25 cellular contexts compared by ENCODE assay signal in genomic region chr12:122858171-122858570, GRCh38.
"Had no signal": no experiment of that assay in that cellular context is flagged by ENCODE, and none has a peak within 500 bp of the region (broad histone marks: within the 10 kb centered on the region; RNA-seq: fewer than 3 reads in every experiment).

No MANE protein-coding gene starts in this region.

- ATAC-seq: body of pancreas; effector memory CD8-positive, alpha-beta T cell; left cardiac atrium; naive thymus-derived CD8-positive, alpha-beta T cell; stimulated activated effector memory CD8-positive, alpha-beta T cell treated with anti-CD3 and anti-CD28 coated beads, Interleukin-12 subunit alpha, Interleukin-12 subunit beta, amount 100 ng/mL, for 72 hours; stimulated activated naive CD8-positive, alpha-beta T cell treated with anti-CD3 and anti-CD28 coated beads, Interleukin-15, amount 100 ng/mL, for 72 hours had no signal

- H3K4me3 ChIP-seq: body of pancreas, cardiac muscle cell, esophagus muscularis mucosa, hepatocyte, lung, ovary, prostate gland, right atrium auricular region, testis, vagina had no signal

- H3K27me3 Mint-ChIP-seq: activated CD4-positive, alpha-beta memory T cell treated with anti-CD3 and anti-CD28 coated beads, Interleukin-2, amount 10 ng/mL, durations not matched to agents 7 days and 5 days; activated naive CD4-positive, alpha-beta T cell treated with anti-CD3 and anti-CD28 coated beads, Interleukin-2, amount 10 ng/mL, durations not matched to agents 7 days and 5 days; effector memory CD8-positive, alpha-beta T cell; naive thymus-derived CD8-positive, alpha-beta T cell; stimulated activated naive CD8-positive, alpha-beta T cell treated with anti-CD3 and anti-CD28 coated beads, Interleukin-15, amount 100 ng/mL, for 72 hours had no signal

- H3K9me3 ChIP-seq: body of pancreas, esophagus muscularis mucosa, ovary, prostate gland, right atrium auricular region, testis, vagina had no signal

- DNase-seq: activated CD4-positive, alpha-beta memory T cell treated with anti-CD3 and anti-CD28 coated beads, Interleukin-2, amount 10 ng/mL, durations not matched to agents 7 days and 5 days; activated CD4-positive, alpha-beta T cell treated with anti-CD3 and anti-CD28 coated beads for 48 hours; activated effector memory CD4-positive, alpha-beta T cell treated with anti-CD3 and anti-CD28 coated beads, Interleukin-2, amount 50 U/mL, for 16 hours; activated naive CD4-positive, alpha-beta T cell treated with anti-CD3 and anti-CD28 coated beads, Interleukin-2, amount 10 ng/mL, durations not matched to agents 7 days and 5 days; amygdala; dermis blood vessel endothelial cell; effector memory CD8-positive, alpha-beta T cell; glutamatergic neuron; left cardiac atrium; naive thymus-derived CD8-positive, alpha-beta T cell; ovary; stimulated activated CD4-positive, alpha-beta T cell treated with anti-CD3 and anti-CD28 coated beads, Interleukin-2, amount 100 ng/mL, for 24 hours; stimulated activated naive CD8-positive, alpha-beta T cell treated with anti-CD3 and anti-CD28 coated beads, Interleukin-15, amount 100 ng/mL, for 72 hours; testis; trophoblast cell had no signal

- FAIRE-seq: frontal cortex had no signal

- H3K9me3 Mint-ChIP-seq: activated CD4-positive, alpha-beta memory T cell treated with anti-CD3 and anti-CD28 coated beads, Interleukin-2, amount 10 ng/mL, durations not matched to agents 7 days and 5 days; activated naive CD4-positive, alpha-beta T cell treated with anti-CD3 and anti-CD28 coated beads, Interleukin-2, amount 10 ng/mL, durations not matched to agents 7 days and 5 days; effector memory CD8-positive, alpha-beta T cell; naive thymus-derived CD8-positive, alpha-beta T cell; stimulated activated effector memory CD8-positive, alpha-beta T cell treated with anti-CD3 and anti-CD28 coated beads, Interleukin-12 subunit alpha, Interleukin-12 subunit beta, amount 100 ng/mL, for 72 hours; stimulated activated naive CD8-positive, alpha-beta T cell treated with anti-CD3 and anti-CD28 coated beads, Interleukin-15, amount 100 ng/mL, for 72 hours had no signal

- H3K27me3 ChIP-seq: body of pancreas, cardiac muscle cell, esophagus muscularis mucosa, hepatocyte, ovary, right atrium auricular region, testis, vagina had no signal

- H3K4me1 Mint-ChIP-seq: activated CD4-positive, alpha-beta memory T cell treated with anti-CD3 and anti-CD28 coated beads, Interleukin-2, amount 10 ng/mL, durations not matched to agents 7 days and 5 days; activated naive CD4-positive, alpha-beta T cell treated with anti-CD3 and anti-CD28 coated beads, Interleukin-2, amount 10 ng/mL, durations not matched to agents 7 days and 5 days; stimulated activated effector memory CD8-positive, alpha-beta T cell treated with anti-CD3 and anti-CD28 coated beads, Interleukin-12 subunit alpha, Interleukin-12 subunit beta, amount 100 ng/mL, for 72 hours had no signal

- H3K27ac ChIP-seq: body of pancreas, cardiac muscle cell, esophagus muscularis mucosa, ovary, prostate gland, right atrium auricular region, testis, vagina had no signal

- H3K36me3 ChIP-seq: cardiac muscle cell, ovary had no signal

- H3K4me3 Mint-ChIP-seq: activated CD4-positive, alpha-beta memory T cell treated with anti-CD3 and anti-CD28 coated beads, Interleukin-2, amount 10 ng/mL, durations not matched to agents 7 days and 5 days; activated naive CD4-positive, alpha-beta T cell treated with anti-CD3 and anti-CD28 coated beads, Interleukin-2, amount 10 ng/mL, durations not matched to agents 7 days and 5 days; effector memory CD8-positive, alpha-beta T cell; naive thymus-derived CD8-positive, alpha-beta T cell; stimulated activated effector memory CD8-positive, alpha-beta T cell treated with anti-CD3 and anti-CD28 coated beads, Interleukin-12 subunit alpha, Interleukin-12 subunit beta, amount 100 ng/mL, for 72 hours; stimulated activated naive CD8-positive, alpha-beta T cell treated with anti-CD3 and anti-CD28 coated beads, Interleukin-15, amount 100 ng/mL, for 72 hours had no signal

- H3K27ac Mint-ChIP-seq: activated CD4-positive, alpha-beta memory T cell treated with anti-CD3 and anti-CD28 coated beads, Interleukin-2, amount 10 ng/mL, durations not matched to agents 7 days and 5 days; activated naive CD4-positive, alpha-beta T cell treated with anti-CD3 and anti-CD28 coated beads, Interleukin-2, amount 10 ng/mL, durations not matched to agents 7 days and 5 days; stimulated activated effector memory CD8-positive, alpha-beta T cell treated with anti-CD3 and anti-CD28 coated beads, Interleukin-12 subunit alpha, Interleukin-12 subunit beta, amount 100 ng/mL, for 72 hours had no signal
